Comparison of ENCODE assay signal across 1 cellular context in the genomic region with DNA sequence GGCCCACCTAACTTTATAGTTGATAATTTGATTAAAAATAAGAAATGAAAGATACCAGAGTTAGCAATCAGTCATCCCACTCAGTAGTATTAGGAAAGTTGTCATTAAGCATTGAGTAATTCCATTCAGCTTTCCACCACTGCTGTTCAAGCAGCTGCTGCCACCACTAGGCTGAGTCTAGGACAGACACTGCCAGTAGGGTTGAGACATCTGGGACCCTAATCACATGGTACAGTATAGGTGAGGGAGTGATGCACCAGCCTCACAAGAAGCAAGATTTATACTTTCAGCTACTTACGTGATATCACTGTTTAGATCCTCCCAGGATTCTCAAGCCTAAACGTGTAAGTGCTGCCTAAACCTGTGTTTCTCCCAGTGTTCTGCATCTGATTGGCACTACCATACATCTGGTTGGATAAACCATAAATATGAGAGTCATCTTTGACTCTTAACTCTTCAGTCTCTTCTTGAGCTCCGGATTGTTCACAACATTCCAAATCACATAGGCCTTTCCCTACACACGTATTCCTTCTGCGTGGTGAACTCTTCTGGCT.
TF ChIP-seq lines count a peak whose summit lies in the region.

No MANE protein-coding gene starts in this region.

TF ChIP-seq in HepG2, 621 proteins besides CTCF, POLR2A, EP300 and RAD21 (continued from another document and continues in another):
- TF ChIP-seq SAP130 (CRISPR knock-in tag; IDR thresholded peaks at IDR 0.05; ENCODE audit: low read depth) (peak; percentile 43; the same call in 1 of the 2 replicates), TBP (CRISPR knock-in tag; IDR thresholded peaks at IDR 0.05) (no peak), RBAK (CRISPR knock-in tag; IDR thresholded peaks at IDR 0.05) (no peak), TEAD2 (CRISPR knock-in tag; IDR thresholded peaks at IDR 0.05) (no peak), CC2D1A (CRISPR knock-in tag; IDR thresholded peaks at IDR 0.05) (no peak), ZBTB38 (CRISPR knock-in tag; IDR thresholded peaks at IDR 0.05) (no peak), TEAD3 (CRISPR knock-in tag; optimal IDR thresholded peaks at IDR 0.05; ENCODE audit: borderline replicate concordance) (peak; percentile 58), HDAC2 (CRISPR knock-in tag; IDR thresholded peaks at IDR 0.05) (0 out of 2 replicates have a peak, but pooled peaks have one; percentile 23), XRCC5 (optimal IDR thresholded peaks at IDR 0.05; ENCODE audit: low read length) (peak; percentile 32), RBFOX2 (IDR thresholded peaks at IDR 0.05; ENCODE audit: low read depth, low read length) (0 out of 2 replicates have a peak, but pooled peaks have one; percentile 55), CEBPB (IDR thresholded peaks at IDR 0.05; ENCODE audit: borderline replicate concordance, low read depth, low read length) (peak; percentile 63; the same call in 1 of the 2 replicates), FOSL2 (CRISPR knock-in tag; IDR thresholded peaks at IDR 0.05) (peak; percentile 29; the same call in 1 of the 2 replicates), ATF7 (IDR thresholded peaks at IDR 0.05) (no peak), ATF7 (CRISPR knock-in tag; IDR thresholded peaks at IDR 0.05) (no peak), MIER2 (CRISPR knock-in tag; IDR thresholded peaks at IDR 0.05) (0 out of 2 replicates have a peak, but pooled peaks have one; percentile 35), TGIF2 (CRISPR knock-in tag; IDR thresholded peaks at IDR 0.05) (0 out of 2 replicates have a peak, but pooled peaks have one; percentile 53), KMT2A (CRISPR knock-in tag; IDR thresholded peaks at IDR 0.05) (peak; percentile 34; the same call in 1 of the 2 replicates), DPF2 (CRISPR knock-in tag; IDR thresholded peaks at IDR 0.05; ENCODE audit: borderline replicate concordance, low read depth) (no peak), THAP11 (CRISPR knock-in tag; IDR thresholded peaks at IDR 0.05) (peak; percentile 40; the same call in 1 of the 2 replicates), CEBPG (CRISPR knock-in tag; IDR thresholded peaks at IDR 0.05) (peak; percentile 82)
- TF ChIP-seq, protein P1, sequence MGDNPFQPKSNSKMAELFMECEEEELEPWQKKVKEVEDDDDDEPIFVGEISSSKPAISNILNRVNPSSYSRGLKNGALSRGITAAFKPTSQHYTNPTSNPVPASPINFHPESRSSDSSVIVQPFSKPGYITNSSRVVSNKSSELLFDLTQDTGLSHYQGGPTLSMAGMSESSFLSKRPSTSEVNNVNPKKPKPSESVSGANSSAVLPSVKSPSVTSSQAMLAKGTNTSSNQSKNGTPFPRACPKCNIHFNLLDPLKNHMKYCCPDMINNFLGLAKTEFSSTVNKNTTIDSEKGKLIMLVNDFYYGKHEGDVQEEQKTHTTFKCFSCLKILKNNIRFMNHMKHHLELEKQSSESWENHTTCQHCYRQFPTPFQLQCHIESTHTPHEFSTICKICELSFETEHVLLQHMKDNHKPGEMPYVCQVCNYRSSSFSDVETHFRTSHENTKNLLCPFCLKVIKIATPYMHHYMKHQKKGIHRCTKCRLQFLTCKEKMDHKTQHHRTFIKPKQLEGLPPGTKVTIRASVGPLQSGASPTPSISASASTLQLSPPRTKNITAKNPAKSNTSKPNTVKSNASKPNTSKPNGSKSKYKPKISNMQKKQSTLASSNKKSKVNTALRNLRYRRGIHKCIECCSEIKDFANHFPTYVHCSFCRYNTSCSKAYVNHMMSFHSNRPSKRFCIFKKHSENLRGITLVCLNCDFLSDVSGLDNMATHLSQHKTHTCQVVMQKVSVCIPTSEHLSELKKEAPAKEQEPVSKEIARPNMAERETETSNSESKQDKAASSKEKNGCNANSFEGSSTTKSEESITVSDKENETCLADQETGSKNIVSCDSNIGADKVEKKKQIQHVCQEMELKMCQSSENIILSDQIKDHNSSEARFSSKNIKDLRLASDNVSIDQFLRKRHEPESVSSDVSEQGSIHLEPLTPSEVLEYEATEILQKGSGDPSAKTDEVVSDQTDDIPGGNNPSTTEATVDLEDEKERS (CRISPR knock-in tag; IDR thresholded peaks at IDR 0.05): peak; percentile 68; the same call in 1 of the 2 replicates
- TF ChIP-seq, protein P2, sequence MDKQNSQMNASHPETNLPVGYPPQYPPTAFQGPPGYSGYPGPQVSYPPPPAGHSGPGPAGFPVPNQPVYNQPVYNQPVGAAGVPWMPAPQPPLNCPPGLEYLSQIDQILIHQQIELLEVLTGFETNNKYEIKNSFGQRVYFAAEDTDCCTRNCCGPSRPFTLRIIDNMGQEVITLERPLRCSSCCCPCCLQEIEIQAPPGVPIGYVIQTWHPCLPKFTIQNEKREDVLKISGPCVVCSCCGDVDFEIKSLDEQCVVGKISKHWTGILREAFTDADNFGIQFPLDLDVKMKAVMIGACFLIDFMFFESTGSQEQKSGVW (CRISPR knock-in tag; IDR thresholded peaks at IDR 0.05; ENCODE audit: borderline replicate concordance): no peak
- TF ChIP-seq, protein P3, sequence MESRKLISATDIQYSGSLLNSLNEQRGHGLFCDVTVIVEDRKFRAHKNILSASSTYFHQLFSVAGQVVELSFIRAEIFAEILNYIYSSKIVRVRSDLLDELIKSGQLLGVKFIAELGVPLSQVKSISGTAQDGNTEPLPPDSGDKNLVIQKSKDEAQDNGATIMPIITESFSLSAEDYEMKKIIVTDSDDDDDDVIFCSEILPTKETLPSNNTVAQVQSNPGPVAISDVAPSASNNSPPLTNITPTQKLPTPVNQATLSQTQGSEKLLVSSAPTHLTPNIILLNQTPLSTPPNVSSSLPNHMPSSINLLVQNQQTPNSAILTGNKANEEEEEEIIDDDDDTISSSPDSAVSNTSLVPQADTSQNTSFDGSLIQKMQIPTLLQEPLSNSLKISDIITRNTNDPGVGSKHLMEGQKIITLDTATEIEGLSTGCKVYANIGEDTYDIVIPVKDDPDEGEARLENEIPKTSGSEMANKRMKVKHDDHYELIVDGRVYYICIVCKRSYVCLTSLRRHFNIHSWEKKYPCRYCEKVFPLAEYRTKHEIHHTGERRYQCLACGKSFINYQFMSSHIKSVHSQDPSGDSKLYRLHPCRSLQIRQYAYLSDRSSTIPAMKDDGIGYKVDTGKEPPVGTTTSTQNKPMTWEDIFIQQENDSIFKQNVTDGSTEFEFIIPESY (CRISPR knock-in tag; IDR thresholded peaks at IDR 0.05): peak; percentile 22; the same call in 1 of the 2 replicates
- TF ChIP-seq, protein P4, sequence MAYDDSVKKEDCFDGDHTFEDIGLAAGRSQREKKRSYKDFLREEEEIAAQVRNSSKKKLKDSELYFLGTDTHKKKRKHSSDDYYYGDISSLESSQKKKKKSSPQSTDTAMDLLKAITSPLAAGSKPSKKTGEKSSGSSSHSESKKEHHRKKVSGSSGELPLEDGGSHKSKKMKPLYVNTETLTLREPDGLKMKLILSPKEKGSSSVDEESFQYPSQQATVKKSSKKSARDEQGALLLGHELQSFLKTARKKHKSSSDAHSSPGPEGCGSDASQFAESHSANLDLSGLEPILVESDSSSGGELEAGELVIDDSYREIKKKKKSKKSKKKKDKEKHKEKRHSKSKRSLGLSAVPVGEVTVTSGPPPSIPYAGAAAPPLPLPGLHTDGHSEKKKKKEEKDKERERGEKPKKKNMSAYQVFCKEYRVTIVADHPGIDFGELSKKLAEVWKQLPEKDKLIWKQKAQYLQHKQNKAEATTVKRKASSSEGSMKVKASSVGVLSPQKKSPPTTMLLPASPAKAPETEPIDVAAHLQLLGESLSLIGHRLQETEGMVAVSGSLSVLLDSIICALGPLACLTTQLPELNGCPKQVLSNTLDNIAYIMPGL (CRISPR knock-in tag; IDR thresholded peaks at IDR 0.05; ENCODE audit: borderline replicate concordance in 1 of 2, low read depth in 1 of 2): peak in 1 of 2 experiments; percentile 24; a peak in 1 of 4 replicates
- TF ChIP-seq, protein P5, sequence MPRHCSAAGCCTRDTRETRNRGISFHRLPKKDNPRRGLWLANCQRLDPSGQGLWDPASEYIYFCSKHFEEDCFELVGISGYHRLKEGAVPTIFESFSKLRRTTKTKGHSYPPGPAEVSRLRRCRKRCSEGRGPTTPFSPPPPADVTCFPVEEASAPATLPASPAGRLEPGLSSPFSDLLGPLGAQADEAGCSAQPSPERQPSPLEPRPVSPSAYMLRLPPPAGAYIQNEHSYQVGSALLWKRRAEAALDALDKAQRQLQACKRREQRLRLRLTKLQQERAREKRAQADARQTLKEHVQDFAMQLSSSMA (CRISPR knock-in tag; IDR thresholded peaks at IDR 0.05): 0 out of 2 replicates have a peak, but pooled peaks have one; percentile 52
- TF ChIP-seq, protein P6, sequence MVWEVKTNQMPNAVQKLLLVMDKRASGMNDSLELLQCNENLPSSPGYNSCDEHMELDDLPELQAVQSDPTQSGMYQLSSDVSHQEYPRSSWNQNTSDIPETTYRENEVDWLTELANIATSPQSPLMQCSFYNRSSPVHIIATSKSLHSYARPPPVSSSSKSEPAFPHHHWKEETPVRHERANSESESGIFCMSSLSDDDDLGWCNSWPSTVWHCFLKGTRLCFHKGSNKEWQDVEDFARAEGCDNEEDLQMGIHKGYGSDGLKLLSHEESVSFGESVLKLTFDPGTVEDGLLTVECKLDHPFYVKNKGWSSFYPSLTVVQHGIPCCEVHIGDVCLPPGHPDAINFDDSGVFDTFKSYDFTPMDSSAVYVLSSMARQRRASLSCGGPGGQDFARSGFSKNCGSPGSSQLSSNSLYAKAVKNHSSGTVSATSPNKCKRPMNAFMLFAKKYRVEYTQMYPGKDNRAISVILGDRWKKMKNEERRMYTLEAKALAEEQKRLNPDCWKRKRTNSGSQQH (CRISPR knock-in tag; IDR thresholded peaks at IDR 0.05; ENCODE audit: low read depth): 0 out of 2 replicates have a peak, but pooled peaks have one; percentile 55
- TF ChIP-seq, protein P7, sequence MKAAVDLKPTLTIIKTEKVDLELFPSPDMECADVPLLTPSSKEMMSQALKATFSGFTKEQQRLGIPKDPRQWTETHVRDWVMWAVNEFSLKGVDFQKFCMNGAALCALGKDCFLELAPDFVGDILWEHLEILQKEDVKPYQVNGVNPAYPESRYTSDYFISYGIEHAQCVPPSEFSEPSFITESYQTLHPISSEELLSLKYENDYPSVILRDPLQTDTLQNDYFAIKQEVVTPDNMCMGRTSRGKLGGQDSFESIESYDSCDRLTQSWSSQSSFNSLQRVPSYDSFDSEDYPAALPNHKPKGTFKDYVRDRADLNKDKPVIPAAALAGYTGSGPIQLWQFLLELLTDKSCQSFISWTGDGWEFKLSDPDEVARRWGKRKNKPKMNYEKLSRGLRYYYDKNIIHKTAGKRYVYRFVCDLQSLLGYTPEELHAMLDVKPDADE (CRISPR knock-in tag; IDR thresholded peaks at IDR 0.05): no peak
- TF ChIP-seq, protein P8, sequence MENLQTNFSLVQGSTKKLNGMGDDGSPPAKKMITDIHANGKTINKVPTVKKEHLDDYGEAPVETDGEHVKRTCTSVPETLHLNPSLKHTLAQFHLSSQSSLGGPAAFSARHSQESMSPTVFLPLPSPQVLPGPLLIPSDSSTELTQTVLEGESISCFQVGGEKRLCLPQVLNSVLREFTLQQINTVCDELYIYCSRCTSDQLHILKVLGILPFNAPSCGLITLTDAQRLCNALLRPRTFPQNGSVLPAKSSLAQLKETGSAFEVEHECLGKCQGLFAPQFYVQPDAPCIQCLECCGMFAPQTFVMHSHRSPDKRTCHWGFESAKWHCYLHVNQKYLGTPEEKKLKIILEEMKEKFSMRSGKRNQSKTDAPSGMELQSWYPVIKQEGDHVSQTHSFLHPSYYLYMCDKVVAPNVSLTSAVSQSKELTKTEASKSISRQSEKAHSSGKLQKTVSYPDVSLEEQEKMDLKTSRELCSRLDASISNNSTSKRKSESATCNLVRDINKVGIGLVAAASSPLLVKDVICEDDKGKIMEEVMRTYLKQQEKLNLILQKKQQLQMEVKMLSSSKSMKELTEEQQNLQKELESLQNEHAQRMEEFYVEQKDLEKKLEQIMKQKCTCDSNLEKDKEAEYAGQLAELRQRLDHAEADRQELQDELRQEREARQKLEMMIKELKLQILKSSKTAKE (CRISPR knock-in tag; IDR thresholded peaks at IDR 0.05; ENCODE audit: borderline replicate concordance): no peak
- TF ChIP-seq, protein P9, sequence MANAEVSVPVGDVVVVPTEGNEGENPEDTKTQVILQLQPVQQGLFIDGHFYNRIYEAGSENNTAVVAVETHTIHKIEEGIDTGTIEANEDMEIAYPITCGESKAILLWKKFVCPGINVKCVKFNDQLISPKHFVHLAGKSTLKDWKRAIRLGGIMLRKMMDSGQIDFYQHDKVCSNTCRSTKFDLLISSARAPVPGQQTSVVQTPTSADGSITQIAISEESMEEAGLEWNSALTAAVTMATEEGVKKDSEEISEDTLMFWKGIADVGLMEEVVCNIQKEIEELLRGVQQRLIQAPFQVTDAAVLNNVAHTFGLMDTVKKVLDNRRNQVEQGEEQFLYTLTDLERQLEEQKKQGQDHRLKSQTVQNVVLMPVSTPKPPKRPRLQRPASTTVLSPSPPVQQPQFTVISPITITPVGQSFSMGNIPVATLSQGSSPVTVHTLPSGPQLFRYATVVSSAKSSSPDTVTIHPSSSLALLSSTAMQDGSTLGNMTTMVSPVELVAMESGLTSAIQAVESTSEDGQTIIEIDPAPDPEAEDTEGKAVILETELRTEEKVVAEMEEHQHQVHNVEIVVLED (CRISPR knock-in tag; IDR thresholded peaks at IDR 0.05; ENCODE audit: borderline replicate concordance): 0 out of 2 replicates have a peak, but pooled peaks have one; percentile 12
- TF ChIP-seq, protein P10, sequence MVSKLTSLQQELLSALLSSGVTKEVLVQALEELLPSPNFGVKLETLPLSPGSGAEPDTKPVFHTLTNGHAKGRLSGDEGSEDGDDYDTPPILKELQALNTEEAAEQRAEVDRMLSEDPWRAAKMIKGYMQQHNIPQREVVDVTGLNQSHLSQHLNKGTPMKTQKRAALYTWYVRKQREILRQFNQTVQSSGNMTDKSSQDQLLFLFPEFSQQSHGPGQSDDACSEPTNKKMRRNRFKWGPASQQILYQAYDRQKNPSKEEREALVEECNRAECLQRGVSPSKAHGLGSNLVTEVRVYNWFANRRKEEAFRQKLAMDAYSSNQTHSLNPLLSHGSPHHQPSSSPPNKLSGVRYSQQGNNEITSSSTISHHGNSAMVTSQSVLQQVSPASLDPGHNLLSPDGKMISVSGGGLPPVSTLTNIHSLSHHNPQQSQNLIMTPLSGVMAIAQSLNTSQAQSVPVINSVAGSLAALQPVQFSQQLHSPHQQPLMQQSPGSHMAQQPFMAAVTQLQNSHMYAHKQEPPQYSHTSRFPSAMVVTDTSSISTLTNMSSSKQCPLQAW (CRISPR knock-in tag; IDR thresholded peaks at IDR 0.05): 0 out of 2 replicates have a peak, but pooled peaks have one; percentile 28
- TF ChIP-seq, protein P11, sequence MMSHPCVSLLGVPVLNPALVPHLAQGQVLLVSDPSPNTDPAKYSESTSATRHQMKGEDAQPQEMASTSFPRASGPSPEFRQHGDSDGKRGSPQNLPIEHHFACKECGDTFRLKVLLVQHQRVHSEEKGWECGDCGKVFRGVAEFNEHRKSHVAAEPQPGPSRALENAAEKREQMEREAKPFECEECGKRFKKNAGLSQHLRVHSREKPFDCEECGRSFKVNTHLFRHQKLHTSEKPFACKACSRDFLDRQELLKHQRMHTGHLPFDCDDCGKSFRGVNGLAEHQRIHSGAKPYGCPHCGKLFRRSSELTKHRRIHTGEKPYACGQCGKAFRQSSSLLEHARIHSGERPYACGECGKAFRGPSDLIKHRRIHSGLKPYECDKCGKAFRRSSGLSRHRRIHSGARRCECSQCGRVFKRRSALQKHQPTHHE (CRISPR knock-in tag; IDR thresholded peaks at IDR 0.05; ENCODE audit: borderline replicate concordance): no peak
